In genomic region chr19:45558399-45558878, GRCh38 we compare ENCODE assay signal across 8 cellular contexts. TPM values are rescaled to one million over a fixed set of nuclear protein-coding genes. Genes with fewer than 3 reads are reported as not detected.
A peak's percentile ranks its signal among the peaks of the same experiment; 100 is the strongest.
DNase-seq lines count a peak whose midpoint lies in the region; ATAC-seq and TF ChIP-seq lines count a peak whose summit lies in the region.

No MANE protein-coding gene starts in this region.

- no peaks in the 10 kb centered on the region for H3K36me3 ChIP-seq in iPS DF 6.9 (ENCODE audit: control insufficient read depth, insufficient read depth, low read length)
- no peaks in the 10 kb centered on the region for H3K36me3 ChIP-seq in ovary

- no peak overlapping the region for H3K27ac ChIP-seq in iPS DF 6.9 (ENCODE audit: low read length)
- no peak overlapping the region for H3K27ac ChIP-seq in ovary

- no peak overlapping the region for H3K4me3 ChIP-seq in iPS DF 6.9 (ENCODE audit: low read length)
- no peak overlapping the region for H3K4me3 ChIP-seq in ovary

- TF ChIP-seq CTCF in GM12872 (IDR thresholded peaks at IDR 0.05; ENCODE audit: insufficient read depth, low read depth, low read length) (peak; percentile 80), LNCAP (IDR thresholded peaks at IDR 0.05) (peak; percentile 33; the same call in 1 of the 2 replicates), ovary (IDR thresholded peaks at IDR 0.05) (no peak)

- H3K27me3 ChIP-seq in iPS DF 6.9 (ENCODE audit: control insufficient read depth, insufficient read depth, low read length) (no peaks in the 10 kb centered on the region), ovary (no peaks in the 10 kb centered on the region)

- no peak for TF ChIP-seq EP300 in ovary (IDR thresholded peaks at IDR 0.05)

- DNase-seq in T-helper 2 cell: peak; percentile 14 to 85 (median 53)
- peak; percentile 51 for DNase-seq in amniotic epithelial cell (ENCODE audit: low read depth)
- DNase-seq in iPS DF 6.9 (ENCODE audit: low read depth, low spot score): peak; percentile 41
- DNase-seq in stimulated activated CD4-positive, alpha-beta T cell treated with anti-CD3 and anti-CD28 coated beads, Interleukin-1b, Interleukin-23, amount 100 ng/mL, for 24 hours (ENCODE audit: low read depth in 4 of 4, low spot score in 1 of 4): peak; percentile 19 to 46 (median 32)
- DNase-seq in ovary: no peak

- no peaks in the 10 kb centered on the region for H3K9me3 ChIP-seq in iPS DF 6.9 (ENCODE audit: control insufficient read depth, insufficient read depth, low read length)
- H3K9me3 ChIP-seq in ovary: no peaks in the 10 kb centered on the region

- H3K4me1 ChIP-seq in iPS DF 6.9 (ENCODE audit: control insufficient read depth, insufficient read depth, low read length) (peaks cover 3% of the 10 kb centered on the region; the same call in 1 of the 2 replicates), ovary (ENCODE audit: insufficient read depth) (no peaks in the 10 kb centered on the region)

- no peak for ATAC-seq in HG03457 (IDR thresholded peaks at IDR 0.05; ENCODE audit: unreplicated experiment)

- WGBS in iPS DF 6.9 (ENCODE audit: insufficient coverage, insufficient read length): no CpG with 5 or more reads among the region's 10 CpGs
- WGBS in ovary, 3 donors: 54 to 59% (median 57%) methylated on average over 10 of the region's 10 CpGs

- intact Hi-C loops in ovary (cut with DNase I): no loop called here

- TF ChIP-seq POLR2A in ovary (IDR thresholded peaks at IDR 0.05): no peak

RNA-seq across cellular contexts. Expression of gene OPA3, which starts 26.2 kb away (rescaled TPM):
- 10 to 100 TPM in 4 of 7 donors, 1 to 10 TPM in 3; 2.0 to 16.6 (median 12.3) TPM for total RNA-seq in ovary
- 1 to 10 TPM; 3.3 to 8.9 TPM for polyA plus RNA-seq in ovary

RNA-seq across cellular contexts. Expression of gene GPR4, which starts 43.6 kb away (rescaled TPM):
- total RNA-seq in ovary: 1 to 10 TPM in 5 of 7 donors, under 1 TPM in 2; 0.60 to 4.5 (median 2.4) TPM
- polyA plus RNA-seq in ovary: 10 to 100 TPM in 1 of 2 donors, 1 to 10 TPM in 1; 3.0 to 11.9 TPM

RNA-seq across cellular contexts. Expression of gene VASP, which starts 51.2 kb away (rescaled TPM):
- 10 to 100 TPM; 15.7 to 83.2 (median 58.2) TPM for total RNA-seq in ovary
- polyA plus RNA-seq in ovary: 10 to 100 TPM; 23.9 to 48.4 TPM

Comparison
In these comparisons a context has a peak if more than half of its experiments do, and no peak if none do; other contexts are left out.
1. CTCF ChIP-seq: peak in GM12872 (single experiment) and LNCAP (single experiment); none in ovary (0 of 3).
2. DNase-seq: peak in T-helper 2 cell (5 of 5), amniotic epithelial cell (single experiment), iPS DF 6.9 (single experiment) and stimulated activated CD4-positive, alpha-beta T cell treated with anti-CD3 and anti-CD28 coated beads, Interleukin-1b, Interleukin-23, amount 100 ng/mL, for 24 hours (4 of 4); none in ovary (0 of 5).